In genomic region chr12:57983150-57983857, GRCh38 we compare ENCODE assay signal across 9 cellular contexts. TPM values are rescaled to one million over a fixed set of nuclear protein-coding genes. Genes with fewer than 3 reads are reported as not detected.
A peak's percentile ranks its signal among the peaks of the same experiment; 100 is the strongest.
DNase-seq lines count a peak whose midpoint lies in the region; ATAC-seq, FAIRE-seq and TF ChIP-seq lines count a peak whose summit lies in the region.
"Had no signal": no experiment of that assay in that cellular context is flagged by ENCODE, and none has a peak within 500 bp of the region (broad histone marks: within the 10 kb centered on the region; RNA-seq: fewer than 3 reads in every experiment).

No MANE protein-coding gene starts in this region.

- TF ChIP-seq CTCF in epithelial cell of proximal tubule (conservative IDR thresholded peaks at IDR 0.05; ENCODE audit: low read depth, low read length), result peak; percentile 74
- TF ChIP-seq CTCF in parathyroid adenoma (IDR thresholded peaks at IDR 0.05), result peak; percentile 42

- H3K4me2 ChIP-seq in parathyroid adenoma (ENCODE audit: low read length), result no peak overlapping the region

- no peaks in the 10 kb centered on the region for H3K27me3 ChIP-seq in parathyroid adenoma (ENCODE audit: control insufficient read depth, insufficient read depth, low read length)
- no peaks in the 10 kb centered on the region for H3K27me3 ChIP-seq in effector memory CD4-positive, alpha-beta T cell (replicated peaks; ENCODE audit: control insufficient read depth, insufficient read depth, low read length, poor library complexity, severe bottlenecking)
- H3K27me3 ChIP-seq: BLaER1 treated with 17β-estradiol and CSF1 and Interleukin-3, amounts not matched to agents 10 nM and 100 nM had no signal

- H3K9ac ChIP-seq in parathyroid adenoma, result no peak overlapping the region
- H3K9ac ChIP-seq: BLaER1 treated with 17β-estradiol and CSF1 and Interleukin-3, amounts not matched to agents 10 nM and 100 nM had no signal

- no peaks in the 10 kb centered on the region for H3K79me2 ChIP-seq in parathyroid adenoma

- H2AFZ ChIP-seq in parathyroid adenoma, result no peak overlapping the region

- FAIRE-seq in RCC 7860 (lab: Jason Lieb, UNC), result peak; percentile 45

- no peaks in the 10 kb centered on the region for H3K9me3 ChIP-seq in parathyroid adenoma (ENCODE audit: control insufficient read depth, low read length)
- no peaks in the 10 kb centered on the region for H3K9me3 ChIP-seq in effector memory CD4-positive, alpha-beta T cell (ENCODE audit: control insufficient read depth, low read length)

- H3K4me1 ChIP-seq in parathyroid adenoma, result no peaks in the 10 kb centered on the region
- no peaks in the 10 kb centered on the region for H3K4me1 ChIP-seq in effector memory CD4-positive, alpha-beta T cell (ENCODE audit: control insufficient read depth, insufficient read depth, low read length, poor library complexity, severe bottlenecking)

- no peak overlapping the region for H3K4me3 ChIP-seq in epithelial cell of proximal tubule (ENCODE audit: low read depth, low read length)
- H3K4me3 ChIP-seq in parathyroid adenoma (ENCODE audit: low read depth, low read length), result no peak overlapping the region
- H3K4me3 ChIP-seq in effector memory CD4-positive, alpha-beta T cell (ENCODE audit: insufficient read depth, low read depth, low read length, poor library complexity, severe bottlenecking), result no peak overlapping the region
- H3K4me3 ChIP-seq: BLaER1 treated with 17β-estradiol and CSF1 and Interleukin-3, amounts not matched to agents 10 nM and 100 nM had no signal

- H3K36me3 ChIP-seq in parathyroid adenoma (ENCODE audit: control insufficient read depth, insufficient read depth, low read length), result no peaks in the 10 kb centered on the region
- no peaks in the 10 kb centered on the region for H3K36me3 ChIP-seq in effector memory CD4-positive, alpha-beta T cell (ENCODE audit: control insufficient read depth, insufficient read depth, low read length)
- H3K36me3 ChIP-seq: BLaER1 treated with 17β-estradiol and CSF1 and Interleukin-3, amounts not matched to agents 10 nM and 100 nM had no signal

- DNase-seq in NCI-H1092 treated with DMSO at 0.1 percent for 48 hours (lab: John Stamatoyannopoulos, UW), result peak; percentile 18
- DNase-seq in NCI-H1092 (lab: John Stamatoyannopoulos, UW), result no peak
- peak; percentile 17 for DNase-seq in HK-2 (ENCODE audit: unreplicated experiment)
- DNase-seq in RCC 7860 (ENCODE audit: low spot score), result no peak
- no peak for DNase-seq in epithelial cell of proximal tubule (ENCODE audit: low read depth)
- DNase-seq in effector memory CD4-positive, alpha-beta T cell, result no peak

- no peak for ATAC-seq in HG03025 (IDR thresholded peaks at IDR 0.05; ENCODE audit: low FRiP score, unreplicated experiment)

- H3K27ac ChIP-seq in parathyroid adenoma, result no peak overlapping the region
- H3K27ac ChIP-seq in effector memory CD4-positive, alpha-beta T cell (ENCODE audit: insufficient read depth, low read length, poor library complexity, severe bottlenecking), result no peak overlapping the region
- H3K27ac ChIP-seq: BLaER1 treated with 17β-estradiol and CSF1 and Interleukin-3, amounts not matched to agents 10 nM and 100 nM had no signal

RNA-seq across cellular contexts. Expression of gene ATP23, which starts 41.9 kb away (rescaled TPM):
- 8.4 and 19.2 TPM in 2 replicates for total RNA-seq in epithelial cell of proximal tubule

Comparison
In these comparisons a context has a peak if more than half of its experiments do, and no peak if none do; other contexts are left out.
1. DNase-seq: peak in NCI-H1092 treated with DMSO at 0.1 percent for 48 hours (single experiment) and HK-2 (single experiment); none in NCI-H1092 (single experiment), RCC 7860 (single experiment), epithelial cell of proximal tubule (single experiment) and effector memory CD4-positive, alpha-beta T cell (0 of 3).